16 cellular contexts compared by ENCODE assay signal in genomic region chr7:26451997-26452396, GRCh38.
DNase-seq lines count a peak whose midpoint lies in the region; ATAC-seq and TF ChIP-seq lines count a peak whose summit lies in the region.
"Had no signal": no experiment of that assay in that cellular context is flagged by ENCODE, and none has a peak within 500 bp of the region (broad histone marks: within the 10 kb centered on the region; RNA-seq: fewer than 3 reads in every experiment).

No MANE protein-coding gene starts in this region.

- H3K4me3 ChIP-seq in GM23338: no peak overlapping the region
- H3K4me3 ChIP-seq: left lung, sigmoid colon had no signal

- H3K9me3 Mint-ChIP-seq in GM23338 (no peaks in the 10 kb centered on the region; the same call in 1 of the 3 replicates), endothelial cell (ENCODE audit: unreplicated experiment) (no peaks in the 10 kb centered on the region)

- H3K4me2 ChIP-seq in GM23338: peak overlapping the region; percentile 68; the same call in 1 of the 2 replicates

- H3F3A ChIP-seq in GM23338 (replicated peaks; ENCODE audit: low read depth): no peaks in the 10 kb centered on the region

- H3K4me3 Mint-ChIP-seq in GM23338 (no peak overlapping the region), endothelial cell (ENCODE audit: unreplicated experiment) (no peak overlapping the region)

- H2AFZ ChIP-seq in GM23338: peak overlapping the region; percentile 92

- no peaks in the 10 kb centered on the region for H3K36me3 ChIP-seq in GM23338 (ENCODE audit: insufficient read depth)
- H3K36me3 ChIP-seq: left lung, sigmoid colon had no signal

- H3K9me2 ChIP-seq in GM23338 (ENCODE audit: insufficient read depth): peaks cover 6% of the 10 kb centered on the region; the same call in 1 of the 2 replicates

- peaks cover 22% of the 10 kb centered on the region for H3K4me1 ChIP-seq in GM23338 (ENCODE audit: insufficient read depth)
- H3K4me1 ChIP-seq: left lung had no signal

- no peaks in the 10 kb centered on the region for H3K27me3 ChIP-seq in GM23338 (ENCODE audit: insufficient read depth)
- H3K27me3 ChIP-seq: left lung, sigmoid colon had no signal

- DNase-seq in GM23338 (ENCODE audit: low spot score) (peak; percentile 72), NCI-H2171 treated with DMSO at 0.1 percent for 48 hours (lab: John Stamatoyannopoulos, UW) (peak; percentile 61), iPS DF 4.7 (ENCODE audit: extremely low read depth, low spot score) (peak; percentile 22), endothelial cell (ENCODE audit: low spot score) (no peak), RPMI8226 (no peak)
- DNase-seq: activated naive CD4-positive, alpha-beta T cell treated with anti-CD3 and anti-CD28 coated beads, Interleukin-2, amount 50 U/mL, for 16 hours; GF-D8; hippocampal formation; left lung; NCI-H82; sigmoid colon; SW 1271 had no signal

- H3K27me3 Mint-ChIP-seq in GM23338 (ENCODE audit: insufficient read depth, low read depth, poor library complexity) (peaks cover 4% of the 10 kb centered on the region), endothelial cell (ENCODE audit: unreplicated experiment) (no peaks in the 10 kb centered on the region)

- ATAC-seq in GM23338 (peak; percentile 99), GM19452 (IDR thresholded peaks at IDR 0.05; ENCODE audit: unreplicated experiment) (no peak), HG03108 (IDR thresholded peaks at IDR 0.05; ENCODE audit: unreplicated experiment) (no peak)
- ATAC-seq: left lung had no signal

- H3K27ac Mint-ChIP-seq in GM23338 (peak overlapping the region; percentile 20; the same call in 1 of the 2 replicates), endothelial cell (ENCODE audit: unreplicated experiment) (no peak overlapping the region)

- H3K36me3 Mint-ChIP-seq in GM23338 (ENCODE audit: low read depth) (no peaks in the 10 kb centered on the region; the same call in 2 of the 3 replicates), endothelial cell (ENCODE audit: low read depth, unreplicated experiment) (no peaks in the 10 kb centered on the region)

- H3K79me2 ChIP-seq in GM23338 (replicated peaks; ENCODE audit: insufficient read depth): no peaks in the 10 kb centered on the region

- peaks cover 22% of the 10 kb centered on the region for H3K4me1 Mint-ChIP-seq in GM23338
- peaks cover 21% of the 10 kb centered on the region for H3K4me1 Mint-ChIP-seq in endothelial cell (ENCODE audit: unreplicated experiment)

- H3K27ac ChIP-seq in C4-2B (peak overlapping the region; percentile 2; the same call in 1 of the 2 replicates), GM23338 (ENCODE audit: low read depth) (no peak overlapping the region)
- H3K27ac ChIP-seq: HL-60, left lung, sigmoid colon had no signal

- TF ChIP-seq CTCF in C4-2B (conservative IDR thresholded peaks at IDR 0.05) (no peak), GM23338 (conservative IDR thresholded peaks at IDR 0.05; ENCODE audit: low read depth in 2 of 2) (no peak), endothelial cell (IDR thresholded peaks at IDR 0.05; ENCODE audit: unreplicated experiment) (no peak)

- H4K20me1 ChIP-seq in GM23338 (replicated peaks; ENCODE audit: insufficient read depth): no peaks in the 10 kb centered on the region

TF ChIP-seq in GM23338, 12 proteins besides CTCF, POLR2A, EP300 and RAD21 (continues in another document):
- no peak for TF ChIP-seq EZH2phosphoT487 (IDR thresholded peaks at IDR 0.05; ENCODE audit: unreplicated experiment)
- no peak for TF ChIP-seq REST (IDR thresholded peaks at IDR 0.05; ENCODE audit: unreplicated experiment)
- TF ChIP-seq ETS1 (IDR thresholded peaks at IDR 0.05): no peak
- no peak for TF ChIP-seq ZNF331 (CRISPR knock-in tag; IDR thresholded peaks at IDR 0.05; ENCODE audit: low read depth)
- TF ChIP-seq EZH2 (IDR thresholded peaks at IDR 0.05; ENCODE audit: low read depth, unreplicated experiment): no peak
- TF ChIP-seq POLR2AphosphoS5 (IDR thresholded peaks at IDR 0.05; ENCODE audit: low read depth): no peak
- no peak for TF ChIP-seq NANOG (IDR thresholded peaks at IDR 0.05; ENCODE audit: borderline replicate concordance)
- no peak for TF ChIP-seq ZNF114 (CRISPR knock-in tag; IDR thresholded peaks at IDR 0.05)

Comparison
In these comparisons a context has a peak if more than half of its experiments do, and no peak if none do; other contexts are left out.
1. DNase-seq: peak in GM23338 (single experiment), NCI-H2171 treated with DMSO at 0.1 percent for 48 hours (single experiment) and iPS DF 4.7 (single experiment); none in endothelial cell (single experiment) and RPMI8226 (single experiment).